ENCODE assay signal across 8 cellular contexts in genomic region chr6:84227044-84227433, GRCh38. TPM values are rescaled to one million over a fixed set of nuclear protein-coding genes. Genes with fewer than 3 reads are reported as not detected.
DNase-seq lines count a peak whose midpoint lies in the region; TF ChIP-seq lines count a peak whose summit lies in the region.

No MANE protein-coding gene starts in this region.

- no peaks in the 10 kb centered on the region for H3K9me2 ChIP-seq in SU-DHL-6 (replicated peaks; ENCODE audit: insufficient read depth, low read length)

- H3K9ac ChIP-seq in SU-DHL-6 (ENCODE audit: low read length), result peak overlapping the region; percentile 63

- peak overlapping the region; percentile 93 for H3K4me3 Mint-ChIP-seq in progenitor cell of endocrine pancreas (ENCODE audit: low read depth)

- H3K36me3 Mint-ChIP-seq in progenitor cell of endocrine pancreas (ENCODE audit: insufficient read depth), result peaks cover 2% of the 10 kb centered on the region

- peak overlapping the region; percentile 92 for H3K27ac Mint-ChIP-seq in progenitor cell of endocrine pancreas

- in situ Hi-C loops in KBM-7 (cut with MboI; ENCODE audit: low pct_unique_long_range_greater_than_20kb, low sequenced_read_pairs), result no loop called here

- H3K36me3 ChIP-seq in SU-DHL-6 (ENCODE audit: low read length), result no peaks in the 10 kb centered on the region

- H3F3A ChIP-seq in SU-DHL-6 (ENCODE audit: insufficient read depth), result no peaks in the 10 kb centered on the region

- peak overlapping the region; percentile 96 for H2AFZ ChIP-seq in SU-DHL-6 (ENCODE audit: low read depth, low read length, severe bottlenecking)

- no peaks in the 10 kb centered on the region for H4K20me1 ChIP-seq in SU-DHL-6 (ENCODE audit: low read depth, low read length)

- peak overlapping the region; percentile 80 for H3K4me3 ChIP-seq in GM12864 (ENCODE audit: low read depth, low read length)
- H3K4me3 ChIP-seq in HFF-Myc (replicated peaks; ENCODE audit: low read depth, low read length), result peak overlapping the region; percentile 80
- peak overlapping the region; percentile 93 for H3K4me3 ChIP-seq in SU-DHL-6 (ENCODE audit: insufficient read depth, low read length, poor library complexity, severe bottlenecking)
- H3K4me3 ChIP-seq in foreskin fibroblast (ENCODE audit: low read depth in 1 of 2, low read length in 2 of 2), result peak overlapping the region; percentile 68 to 89

- 0 out of 2 replicates have a peak, but pooled peaks cover 3% of the 10 kb centered on the region for H3K79me2 ChIP-seq in SU-DHL-6 (ENCODE audit: insufficient read depth, low read length)

- no peaks in the 10 kb centered on the region for H3K27me3 ChIP-seq in SU-DHL-6 (ENCODE audit: low read length)

- H3K4me2 ChIP-seq in SU-DHL-6 (ENCODE audit: low read depth, low read length, poor library complexity, severe bottlenecking), result peak overlapping the region; percentile 85

- H3K9me3 ChIP-seq in SU-DHL-6 (ENCODE audit: insufficient read depth, low read length), result no peaks in the 10 kb centered on the region

- TF ChIP-seq CTCF in GM12864 (IDR thresholded peaks at IDR 0.05; ENCODE audit: low read depth, low read length, missing control alignments) (no peak), HFF-Myc (IDR thresholded peaks at IDR 0.05; ENCODE audit: low read depth, low read length, missing control alignments) (no peak), SU-DHL-6 (IDR thresholded peaks at IDR 0.05; ENCODE audit: insufficient read depth, low read length, poor library complexity, severe bottlenecking) (no peak), foreskin fibroblast (IDR thresholded peaks at IDR 0.05; ENCODE audit: low read depth, low read length) (no peak), progenitor cell of endocrine pancreas (IDR thresholded peaks at IDR 0.05; ENCODE audit: unreplicated experiment) (no peak)

- H3K9me3 Mint-ChIP-seq in progenitor cell of endocrine pancreas (ENCODE audit: low read depth), result no peaks in the 10 kb centered on the region

- DNase-seq in GM12864 (ENCODE audit: low read depth) (no peak), HFF-Myc (ENCODE audit: extremely low read depth, low read depth) (no peak), foreskin fibroblast (peak in 1 of 2 donors; percentile 10), progenitor cell of endocrine pancreas (ENCODE audit: low spot score, unreplicated experiment) (no peak), NCI-H1092 treated with DMSO at 0.1 percent for 48 hours (lab: John Stamatoyannopoulos, UW) (no peak), AG08395 (ENCODE audit: low spot score) (no peak), KBM-7 (no peak)

- H3K27me3 Mint-ChIP-seq in progenitor cell of endocrine pancreas, result peaks cover 16% of the 10 kb centered on the region

- H3K27ac ChIP-seq in SU-DHL-6 (ENCODE audit: low read depth, low read length), result no peak overlapping the region

- H3K4me1 Mint-ChIP-seq in progenitor cell of endocrine pancreas (ENCODE audit: low read depth), result peaks cover 10% of the 10 kb centered on the region

RNA-seq across cellular contexts. Expression of gene CEP162, which starts 0.4 kb away (rescaled TPM):
- 23.2 and 26.5 TPM in 2 replicates for total RNA-seq in progenitor cell of endocrine pancreas
